Comparison of ENCODE assay signal across 1 cellular context in genomic region chr18:24380163-24380747, GRCh38.
TF ChIP-seq lines count a peak whose summit lies in the region.

No MANE protein-coding gene starts in this region.

TF ChIP-seq in GM23338, 12 proteins besides CTCF, POLR2A, EP300 and RAD21:
- TF ChIP-seq ZNF462 (CRISPR knock-in tag; IDR thresholded peaks at IDR 0.05): no peak
- no peak for TF ChIP-seq NANOG (IDR thresholded peaks at IDR 0.05; ENCODE audit: borderline replicate concordance)
